22 cellular contexts compared by ENCODE assay signal in genomic region chr7:73919694-73920375, GRCh38. TPM values are rescaled to one million over a fixed set of nuclear protein-coding genes. Genes with fewer than 3 reads are reported as not detected.
A peak's percentile ranks its signal among the peaks of the same experiment; 100 is the strongest.
DNase-seq lines count a peak whose midpoint lies in the region; ATAC-seq, FAIRE-seq and TF ChIP-seq lines count a peak whose summit lies in the region.
"Had no signal": no experiment of that assay in that cellular context is flagged by ENCODE, and none has a peak within 500 bp of the region (broad histone marks: within the 10 kb centered on the region; RNA-seq: fewer than 3 reads in every experiment).

No MANE protein-coding gene starts in this region.

- 0 out of 2 replicates have a peak overlapping the region, but pooled peaks have one; percentile 40 for H2AFZ ChIP-seq in H1 (ENCODE audit: low read length)

- no peak overlapping the region for H2AK5ac ChIP-seq in H1 (ENCODE audit: low read depth, low read length)

- H3K56ac ChIP-seq in H1 (replicated peaks; ENCODE audit: insufficient read length, low read depth, low read length): no peak overlapping the region

- H3K4me3 ChIP-seq in H7 (ENCODE audit: insufficient read depth, low read depth, low read length) (no peak overlapping the region; the same call in 1 of the 2 replicates), H1 (ENCODE audit: extremely low read depth in 1 of 4, insufficient read depth in 2 of 4, low read depth in 3 of 4, low read length in 4 of 4) (peak overlapping the region in 3 of 4 experiments; percentile 7 to 32 (median 29); a peak in 4 of 8 replicates), iPS-20b (ENCODE audit: low read length) (peak overlapping the region; percentile 40; the same call in 1 of the 2 replicates), sigmoid colon (no peak overlapping the region)
- H3K4me3 ChIP-seq: GM12878, GM23248 had no signal

- H4K5ac ChIP-seq in H1 (ENCODE audit: insufficient read length, low read depth, low read length): no peak overlapping the region

- peak overlapping the region; percentile 72; the same call in 1 of the 2 replicates for H2BK15ac ChIP-seq in H1 (ENCODE audit: low read length)

- H3K4me1 Mint-ChIP-seq in natural killer cell: no peaks in the 10 kb centered on the region
- H3K4me1 Mint-ChIP-seq: CD14-positive monocyte had no signal

- H2BK12ac ChIP-seq in H1 (ENCODE audit: low read depth, low read length): peak overlapping the region; percentile 95

- peak overlapping the region in 1 of 4 experiments; percentile 56; a peak in 2 of 7 replicates for H3K9ac ChIP-seq in H1 (replicated peaks in 1 of 4; ENCODE audit: extremely low read depth in 1 of 4, low read depth in 3 of 4, low read length in 3 of 4)
- H3K9ac ChIP-seq in iPS-20b (ENCODE audit: low read depth, low read length): peak overlapping the region; percentile 74; the same call in 1 of the 2 replicates
- H3K9ac ChIP-seq: GM23248 had no signal

- no peak for ATAC-seq in GM21723 (IDR thresholded peaks at IDR 0.05; ENCODE audit: unreplicated experiment)
- ATAC-seq in natural killer cell: no peak
- ATAC-seq: GM12878, Panc1 had no signal

- H4K20me1 ChIP-seq in H1 (replicated peaks in 1 of 2; ENCODE audit: control insufficient read depth in 1 of 2, insufficient read depth in 2 of 2, low read length in 2 of 2): no peaks in the 10 kb centered on the region

- TF ChIP-seq CTCF in H1 (IDR thresholded peaks at IDR 0.05; ENCODE audit: control extremely low read depth in 1 of 3, insufficient read depth in 1 of 3, low read depth in 1 of 3, low read length in 3 of 3): no peak
- no peak for TF ChIP-seq CTCF in sigmoid colon (IDR thresholded peaks at IDR 0.05)
- TF ChIP-seq CTCF in natural killer cell (IDR thresholded peaks at IDR 0.05): no peak

- intact Hi-C loops in sigmoid colon (cut with DNase I) (no loop called here), natural killer cell (cut with micrococcal nuclease) (no loop called here)

- no peak overlapping the region for H3K27ac Mint-ChIP-seq in natural killer cell
- H3K27ac Mint-ChIP-seq: HFFc6 had no signal

- CTCF ChIA-PET in H1 (lab: Charles Lee; ENCODE audit: partially characterized antibody): interaction anchor here (1.0 kb wide), 1 partner anchor 24 kb away, joined by 3 read pairs; no protein-coding TSS in a partner anchor

- peak overlapping the region; percentile 96 for H2BK5ac ChIP-seq in H1 (ENCODE audit: low read depth, low read length)

- H3K27me3 ChIP-seq in H7 (ENCODE audit: control insufficient read depth, insufficient read depth, low read length) (peaks cover 1% of the 10 kb centered on the region; the same call in 1 of the 2 replicates), H1 (replicated peaks in 1 of 4; ENCODE audit: control insufficient read depth in 3 of 4, extremely low read depth in 1 of 4, insufficient read depth in 3 of 4, low read length in 3 of 4) (no peaks in the 10 kb centered on the region), iPS-20b (ENCODE audit: insufficient read depth, low read length) (no peaks in the 10 kb centered on the region), sigmoid colon (no peaks in the 10 kb centered on the region)

- H2BK120ac ChIP-seq in H1 (replicated peaks; ENCODE audit: low read depth, low read length): peak overlapping the region; percentile 0

- H2BK20ac ChIP-seq in H1 (ENCODE audit: low read length): peak overlapping the region; percentile 98

- H3K4me3 Mint-ChIP-seq in natural killer cell: no peak overlapping the region
- H3K4me3 Mint-ChIP-seq: CD14-positive monocyte, HFFc6 had no signal

- 0 out of 2 replicates have a peak overlapping the region, but pooled peaks have one; percentile 60 for H4K8ac ChIP-seq in H1 (ENCODE audit: extremely low read depth, insufficient read depth, low read length)

- H3K9me3 ChIP-seq in H1 (ENCODE audit: insufficient read depth in 2 of 2, low read depth in 1 of 2, low read length in 1 of 2) (no peaks in the 10 kb centered on the region), iPS-20b (ENCODE audit: insufficient read depth, low read depth, low read length) (no peaks in the 10 kb centered on the region), sigmoid colon (no peaks in the 10 kb centered on the region)

- peak overlapping the region; percentile 60 to 62 for H3K4me2 ChIP-seq in H1 (ENCODE audit: insufficient read depth in 1 of 2, low read depth in 2 of 2, low read length in 2 of 2)

- no peak overlapping the region for H3K23ac ChIP-seq in H1 (ENCODE audit: insufficient read length)

- H3K4me1 ChIP-seq in H1 (replicated peaks in 1 of 4; ENCODE audit: control insufficient read depth in 3 of 4, insufficient read depth in 4 of 4, low read length in 3 of 4) (peaks cover 3 to 12% (median 11%) of the 10 kb centered on the region in 4 experiments), iPS-20b (ENCODE audit: insufficient read depth, low read length) (peaks cover 6% of the 10 kb centered on the region; the same call in 1 of the 2 replicates), sigmoid colon (no peaks in the 10 kb centered on the region)

- peak; percentile 30 for DNase-seq in H7
- no peak for DNase-seq in H1 (ENCODE audit: low read depth in 1 of 2, low spot score in 2 of 2)
- peak; percentile 49 for DNase-seq in sigmoid colon
- no peak for DNase-seq in activated naive CD4-positive, alpha-beta T cell treated with Interleukin-2 at 50 U/mL for 16 hours
- DNase-seq in T-helper 1 cell: no peak
- DNase-seq in natural killer cell: no peak
- DNase-seq: AML-193, DMS 273 treated with DMSO at 0.1 percent for 48 hours, GDM1, GM23248, HFFc6, KBM-7, MV-4-11, NCI-H1436, NCI-H2081, NCI-H2227 treated with DMSO at 0.1 percent for 48 hours, NCI-H524 had no signal

- peaks cover 5 to 8% of the 10 kb centered on the region in 2 donors for H3K27me3 Mint-ChIP-seq in natural killer cell (ENCODE audit: low read depth in 2 of 2)

- no peak for TF ChIP-seq POLR2A in H1 (IDR thresholded peaks at IDR 0.05; ENCODE audit: control extremely low read depth in 1 of 2, low read depth in 2 of 2, low read length in 2 of 2)
- TF ChIP-seq POLR2A in sigmoid colon (IDR thresholded peaks at IDR 0.05): no peak

- H4K91ac ChIP-seq in H1 (replicated peaks; ENCODE audit: insufficient read length, low read length): peak overlapping the region; percentile 77

- TF ChIP-seq RAD21 in H1 (IDR thresholded peaks at IDR 0.05 in 1 of 2, conservative IDR thresholded peaks at IDR 0.05 in 1 of 2; ENCODE audit: low read depth in 2 of 2, low read length in 2 of 2): 0 out of 4 replicates have a peak, but pooled peaks of 1 of the 2 experiments have one; percentile 0

- H3K9me3 Mint-ChIP-seq in natural killer cell: no peaks in the 10 kb centered on the region
- H3K9me3 Mint-ChIP-seq: HFFc6 had no signal

- H3K27ac ChIP-seq in H1 (ENCODE audit: low read depth, low read length) (peak overlapping the region; percentile 50; the same call in 1 of the 2 replicates), iPS-20b (ENCODE audit: low read length) (peak overlapping the region; percentile 68), sigmoid colon (no peak overlapping the region)
- H3K27ac ChIP-seq: GM23248 had no signal

- H3K14ac ChIP-seq in H1 (ENCODE audit: insufficient read length): no peak overlapping the region

- no peaks in the 10 kb centered on the region for H3K36me3 ChIP-seq in H7 (replicated peaks; ENCODE audit: control insufficient read depth, insufficient read depth, low read length)
- no peaks in the 10 kb centered on the region for H3K36me3 ChIP-seq in H1 (ENCODE audit: control insufficient read depth in 2 of 4, insufficient read depth in 4 of 4, low read length in 3 of 4)
- no peaks in the 10 kb centered on the region for H3K36me3 ChIP-seq in iPS-20b (ENCODE audit: insufficient read depth, low read depth, low read length)
- H3K36me3 ChIP-seq in sigmoid colon: no peaks in the 10 kb centered on the region

- no peaks in the 10 kb centered on the region for H3K36me3 Mint-ChIP-seq in natural killer cell
- H3K36me3 Mint-ChIP-seq: CD14-positive monocyte had no signal

- H3K79me2 ChIP-seq in H1 (ENCODE audit: control insufficient read depth in 1 of 2, insufficient read depth in 2 of 2, low read length in 2 of 2): no peaks in the 10 kb centered on the region

- H3K4ac ChIP-seq in H1 (replicated peaks; ENCODE audit: insufficient read length, low read depth, low read length): no peak overlapping the region

- peaks cover 5% of the 10 kb centered on the region; the same call in 1 of the 2 replicates for H3K23me2 ChIP-seq in H1 (ENCODE audit: low read depth, low read length)

- TF ChIP-seq EP300 in H1 (IDR thresholded peaks at IDR 0.05; ENCODE audit: borderline replicate concordance in 1 of 2, low read depth in 2 of 2, low read length in 2 of 2) (no peak), sigmoid colon (IDR thresholded peaks at IDR 0.05) (no peak)

- peak overlapping the region; percentile 93; the same call in 1 of the 2 replicates for H3K18ac ChIP-seq in H1 (ENCODE audit: extremely low read depth, low read length)

- 77% methylated on average over 8 of the region's 9 CpGs; no CpG with 5 or more reads in 1 of the 2 experiments for WGBS in H1 (ENCODE audit: extremely low coverage in 1 of 2, insufficient coverage in 1 of 2, insufficient read length in 1 of 2, insufficient replicate concordance in 2 of 2, low coverage in 1 of 2, low lambda C conversion rate in 2 of 2, missing lambda C conversion rate in 1 of 2), 2 experiments
- 84 to 86% methylated on average over 9 of the region's 9 CpGs for WGBS in sigmoid colon, 2 donors

- POLR2A ChIA-PET in H1 (lab: Charles Lee; ENCODE audit: partially characterized antibody): interaction anchor here (0.7 to 1.8 kb wide), 6 partner anchors 14 to 78 kb away, joined by 3 to 7 read pairs (median 3); partner anchors contain the start of gene METTL27

- H3K79me1 ChIP-seq in H1 (ENCODE audit: low read depth, low read length): no peaks in the 10 kb centered on the region

- no peak for FAIRE-seq in H1 (lab: Jason Lieb, UNC)
- FAIRE-seq: GM12878 had no signal

TF ChIP-seq in H1, 55 proteins besides CTCF, POLR2A, EP300 and RAD21:
- TF ChIP-seq BACH1 (IDR thresholded peaks at IDR 0.05; ENCODE audit: low read length): no peak

RNA-seq across cellular contexts. Expression of gene TMEM270, which starts 58.9 kb away (rescaled TPM):
- total RNA-seq in H7 (2014; rRNA removed; shearing (Covaris generic)): not detected in 2 replicates
- total RNA-seq in H1 (2021; fragmentation: NEBNext Ultra II Directional; extraction: Animal tissue kit (Norgen Biotek cat#: 25700)): not detected in 2 replicates
- polyA plus RNA-seq in H1 (2011; rRNA removed) (0.26 and 0.33 TPM in 2 replicates), sigmoid colon (under 1 TPM in 1 of 3 donors, not detected in 2; 0.39 TPM)
- polyA plus RNA-seq in H1 (2011; cell fraction: cytosol; rRNA removed): not detected
- polyA plus RNA-seq in H1 (2011; cell fraction: nucleus; rRNA removed): not detected
- 0.23 TPM in 1 of 4 replicates, not detected in the others for polyA plus RNA-seq in H1 (2012, experiment 1 of 2)
- polyA plus RNA-seq in H1 (2012, experiment 2 of 2): not detected
- polyA plus RNA-seq in H1 (2013, experiment 1 of 2): 0.16 TPM
- not detected for polyA plus RNA-seq in H1 (2013, experiment 2 of 2)
- not detected in 2 replicates for polyA minus RNA-seq in H1 (2011; rRNA and poly(A)+ RNA removed)
- polyA minus RNA-seq in H1 (2011; cell fraction: cytosol; rRNA and poly(A)+ RNA removed): not detected
- not detected for polyA minus RNA-seq in H1 (2011; cell fraction: nucleus; rRNA and poly(A)+ RNA removed)
- total RNA-seq in sigmoid colon (not detected), natural killer cell (not detected)
- total RNA-seq: GM12878, GM23248, HFFc6 had no signal
- polyA plus RNA-seq: CD14-positive monocyte, GM12878, GM23248 had no signal

Comparison
In these comparisons a context has a peak if more than half of its experiments do, and no peak if none do; other contexts are left out.
1. DNase-seq: peak in H7 (single experiment) and sigmoid colon (single experiment); none in H1 (0 of 2), activated naive CD4-positive, alpha-beta T cell treated with Interleukin-2 at 50 U/mL for 16 hours (single experiment), T-helper 1 cell (0 of 5) and natural killer cell (single experiment).
2. H3K4me3 ChIP-seq: peak in H1 (3 of 4) and iPS-20b (single experiment); none in H7 (single experiment) and sigmoid colon (0 of 4).
3. H3K27ac ChIP-seq: peak in H1 (single experiment) and iPS-20b (single experiment); none in sigmoid colon (0 of 4).